10 cellular contexts compared by ENCODE assay signal in genomic region chr5:78586251-78586650, GRCh38.
A peak's percentile ranks its signal among the peaks of the same experiment; 100 is the strongest.
DNase-seq lines count a peak whose midpoint lies in the region; ATAC-seq and TF ChIP-seq lines count a peak whose summit lies in the region.
"Had no signal": no experiment of that assay in that cellular context is flagged by ENCODE, and none has a peak within 500 bp of the region (broad histone marks: within the 10 kb centered on the region; RNA-seq: fewer than 3 reads in every experiment).

No MANE protein-coding gene starts in this region.

- ATAC-seq in omental fat pad (ENCODE audit: low FRiP score) (peak; percentile 33), GM19324 (IDR thresholded peaks at IDR 0.05; ENCODE audit: low FRiP score, unreplicated experiment) (no peak)

- no peak for TF ChIP-seq CTCF in chondrocyte (IDR thresholded peaks at IDR 0.05)
- TF ChIP-seq CTCF in omental fat pad (IDR thresholded peaks at IDR 0.05) = no peak

- H3K4me3 Mint-ChIP-seq in chondrocyte (ENCODE audit: unreplicated experiment) = no peak overlapping the region

- H3K27me3 Mint-ChIP-seq in chondrocyte (ENCODE audit: low read depth) = no peaks in the 10 kb centered on the region

- peaks cover 6% of the 10 kb centered on the region for H3K9me3 Mint-ChIP-seq in chondrocyte (ENCODE audit: low read depth)

- H3K36me3 Mint-ChIP-seq in chondrocyte (ENCODE audit: low read depth) = peaks cover 11% of the 10 kb centered on the region

- peaks cover 36% of the 10 kb centered on the region for H3K4me1 Mint-ChIP-seq in chondrocyte (ENCODE audit: low read depth)

- peak; percentile 98 for DNase-seq in EH (ENCODE audit: low read depth)
- DNase-seq in NOMO-1 treated with DMSO at 0.1 percent for 48 hours (lab: John Stamatoyannopoulos, UW; ENCODE audit: unreplicated experiment) = peak; percentile 57
- no peak for DNase-seq in chondrocyte (ENCODE audit: low spot score)
- DNase-seq in omental fat pad (ENCODE audit: low spot score) = no peak
- no peak for DNase-seq in activated CD8-positive, alpha-beta memory T cell treated with anti-CD3 and anti-CD28 coated beads, Interleukin-2, amount 50 U/mL, for 48 hours
- no peak for DNase-seq in NCI-H2081 treated with DMSO at 0.1 percent for 48 hours (lab: John Stamatoyannopoulos, UW)
- DNase-seq in C1 segment of cervical spinal cord (lab: John Stamatoyannopoulos, UW) = no peak
- DNase-seq: NCI-H2107, right lobe of liver had no signal

- H3K27ac Mint-ChIP-seq in chondrocyte (ENCODE audit: unreplicated experiment) = peak overlapping the region; percentile 88

Comparison
In these comparisons a context has a peak if more than half of its experiments do, and no peak if none do; other contexts are left out.
1. DNase-seq: peak in EH (single experiment) and NOMO-1 treated with DMSO at 0.1 percent for 48 hours (single experiment); none in chondrocyte (single experiment), omental fat pad (single experiment), activated CD8-positive, alpha-beta memory T cell treated with anti-CD3 and anti-CD28 coated beads, Interleukin-2, amount 50 U/mL, for 48 hours (single experiment), NCI-H2081 treated with DMSO at 0.1 percent for 48 hours (single experiment) and C1 segment of cervical spinal cord (0 of 14).